In the genomic region with DNA sequence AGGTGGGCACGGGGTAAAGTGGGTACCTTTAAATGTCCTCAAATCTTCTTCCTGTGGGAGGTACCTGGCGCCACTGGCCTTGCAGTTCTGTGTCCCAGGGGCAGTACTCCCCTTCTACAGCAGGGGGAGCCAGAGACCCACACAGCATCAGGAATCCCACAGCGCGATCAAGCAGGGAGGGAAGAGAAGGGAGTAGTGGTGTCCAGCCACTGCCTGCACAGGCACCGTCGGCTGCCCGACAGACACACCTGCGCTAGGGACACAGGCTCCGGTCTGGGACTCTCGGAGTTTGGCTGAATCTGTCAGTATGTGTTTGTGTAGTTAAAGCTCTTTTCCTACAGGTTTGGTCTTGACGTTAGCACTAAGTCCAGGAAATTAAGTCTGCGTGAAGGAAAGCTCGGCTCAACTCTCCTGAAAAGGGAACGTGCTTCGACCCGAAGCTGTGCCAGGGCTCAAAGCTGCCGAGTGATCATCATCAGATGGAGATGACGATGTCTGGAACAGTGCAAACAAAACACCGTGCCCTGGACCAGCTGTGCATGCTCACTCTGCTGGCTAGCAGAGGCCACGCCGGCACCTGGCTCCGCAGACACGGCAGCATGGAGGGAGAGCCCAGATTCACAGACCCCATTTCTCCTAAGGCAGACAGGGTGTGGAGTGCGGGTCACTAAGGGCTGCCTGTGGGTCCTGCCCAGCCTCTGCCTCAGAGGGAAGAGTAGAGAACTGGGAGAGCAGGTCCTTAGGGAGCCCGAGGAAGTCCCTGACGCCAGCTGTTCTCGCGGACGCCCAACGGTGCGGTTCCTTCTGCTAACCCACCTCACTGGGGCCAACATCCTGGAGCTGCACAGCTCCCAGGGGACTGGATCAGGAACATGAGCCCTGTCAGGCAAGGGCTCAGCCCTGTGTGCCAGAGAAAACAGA, we compare ENCODE assay signal across 8 cellular contexts. TPM values are rescaled to one million over a fixed set of nuclear protein-coding genes. Genes with fewer than 3 reads are reported as not detected.
DNase-seq lines count a peak whose midpoint lies in the region; ATAC-seq and TF ChIP-seq lines count a peak whose summit lies in the region.

No MANE protein-coding gene starts in this region.

- H3K27me3 ChIP-seq in heart left ventricle (no peaks in the 10 kb centered on the region), prostate gland (replicated peaks; ENCODE audit: insufficient read depth) (no peaks in the 10 kb centered on the region), upper lobe of right lung (no peaks in the 10 kb centered on the region)

- TF ChIP-seq POLR2A in heart left ventricle (IDR thresholded peaks at IDR 0.05) (no peak), prostate gland (IDR thresholded peaks at IDR 0.05) (no peak)

- peaks cover 0 to 43% (median 30%) of the 10 kb centered on the region in 9 donors for H3K36me3 ChIP-seq in heart left ventricle
- H3K36me3 ChIP-seq in prostate gland: peaks cover 0 to 3% of the 10 kb centered on the region in 2 donors
- H3K36me3 ChIP-seq in upper lobe of right lung: no peaks in the 10 kb centered on the region

- no peak overlapping the region for H3K4me3 ChIP-seq in heart left ventricle
- H3K4me3 ChIP-seq in prostate gland: no peak overlapping the region
- no peak overlapping the region for H3K4me3 ChIP-seq in upper lobe of right lung

- ATAC-seq in GM18907 (IDR thresholded peaks at IDR 0.05; ENCODE audit: unreplicated experiment) (peak; percentile 60), heart left ventricle (peak; percentile 69 to 81 (median 74)), upper lobe of right lung (peak; percentile 97)

- 30 to 51% (median 34%) methylated on average over 26 to 31 of the region's 31 CpGs for WGBS in heart left ventricle, 4 donors
- 39% methylated on average over 31 of the region's 31 CpGs for WGBS in prostate gland

- no peaks in the 10 kb centered on the region for H3K9me3 ChIP-seq in heart left ventricle
- no peaks in the 10 kb centered on the region for H3K9me3 ChIP-seq in prostate gland
- no peaks in the 10 kb centered on the region for H3K9me3 ChIP-seq in upper lobe of right lung

- TF ChIP-seq CTCF in heart left ventricle (IDR thresholded peaks at IDR 0.05) (peak; percentile 95 to 100 (median 99)), prostate gland (IDR thresholded peaks at IDR 0.05) (peak; percentile 97 to 100 (median 98)), upper lobe of right lung (IDR thresholded peaks at IDR 0.05) (peak; percentile 100)

- peaks cover 4 to 63% (median 28%) of the 10 kb centered on the region in 12 donors for H3K4me1 ChIP-seq in heart left ventricle
- H3K4me1 ChIP-seq in prostate gland (replicated peaks): no peaks in the 10 kb centered on the region
- peaks cover 3% of the 10 kb centered on the region for H3K4me1 ChIP-seq in upper lobe of right lung

- intact Hi-C loops in heart left ventricle (cut with DNase I): loop anchor here (1.0 to 10.0 kb wide), 13 partner anchors 57 to 246 kb away; partner anchors contain the start of genes MICAL3 (in 7 of the 10) and PEX26 (in 1 of the 10)
- intact Hi-C loops in prostate gland (cut with DNase I): loop anchor here (1.0 to 5.0 kb wide), 4 partner anchors 61 to 246 kb away; partner anchors contain the start of gene MICAL3
- intact Hi-C loops in upper lobe of right lung (cut with DNase I): no loop called here

- H3K27ac ChIP-seq in heart left ventricle (peak overlapping the region in 8 of 12 donors; percentile 49 to 79 (median 66)), prostate gland (peak overlapping the region; percentile 64 to 71), upper lobe of right lung (no peak overlapping the region)

- DNase-seq in AG08396 (ENCODE audit: low spot score) (peak; percentile 92), MV-4-11 (lab: John Stamatoyannopoulos, UW) (peak; percentile 63), T follicular helper cell (ENCODE audit: low read depth) (peak; percentile 70), amniotic stem cell (lab: John Stamatoyannopoulos, UW) (peak; percentile 45), heart left ventricle (peak; percentile 83 to 87 (median 85)), prostate gland (ENCODE audit: low spot score) (peak; percentile 91), upper lobe of right lung (peak; percentile 88)

RNA-seq across cellular contexts. Expression of gene BID, which starts 56.0 kb away (rescaled TPM):
- total RNA-seq in heart left ventricle (10 to 100 TPM in 7 of 9 donors, 1 to 10 TPM in 2; 7.8 to 27.8 (median 15.8) TPM), prostate gland (10 to 100 TPM; 18.1 to 21.0 TPM), upper lobe of right lung (22.8 TPM)
- 10 to 100 TPM; 24.6 to 59.2 TPM for polyA plus RNA-seq in heart left ventricle
